22 cellular contexts compared by ENCODE assay signal in the genomic region with DNA sequence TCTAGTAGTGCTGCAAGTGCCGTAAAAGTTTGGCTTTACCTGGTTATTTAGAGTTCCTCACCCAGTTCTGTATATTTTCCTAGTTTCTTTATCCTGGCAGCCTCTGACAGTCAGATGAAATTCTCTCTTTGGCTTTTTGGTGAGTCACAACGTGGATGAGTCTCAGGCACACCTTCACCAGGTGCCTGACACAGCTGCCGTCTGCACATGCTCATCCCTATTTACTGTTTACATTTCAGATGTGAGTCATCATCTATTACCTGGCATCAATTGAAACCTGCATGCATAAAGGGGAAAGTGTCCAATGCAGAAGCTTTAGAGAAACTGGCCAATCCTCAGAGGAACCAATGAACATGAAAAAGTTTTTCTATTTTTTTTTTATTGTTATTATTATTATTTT. TPM values are rescaled to one million over a fixed set of nuclear protein-coding genes. Genes with fewer than 3 reads are reported as not detected.
DNase-seq lines count a peak whose midpoint lies in the region; ATAC-seq, FAIRE-seq and TF ChIP-seq lines count a peak whose summit lies in the region.
"Had no signal": no experiment of that assay in that cellular context is flagged by ENCODE, and none has a peak within 500 bp of the region (broad histone marks: within the 10 kb centered on the region; RNA-seq: fewer than 3 reads in every experiment).

No MANE protein-coding gene starts in this region.

- no peak overlapping the region for H3K23ac ChIP-seq in H1 (ENCODE audit: insufficient read length)

- H3K4ac ChIP-seq in H1 (replicated peaks; ENCODE audit: insufficient read length, low read depth, low read length): peak overlapping the region; percentile 48

- no peak overlapping the region for H2BK120ac ChIP-seq in H1 (replicated peaks; ENCODE audit: low read depth, low read length)

- no peak overlapping the region for H3K27ac ChIP-seq in H1 (ENCODE audit: low read depth, low read length)
- no peak overlapping the region for H3K27ac ChIP-seq in heart left ventricle

- no peak overlapping the region for H2AFZ ChIP-seq in H1 (ENCODE audit: low read length)

- H3K4me3 Mint-ChIP-seq in type B pancreatic cell: no peak overlapping the region
- H3K4me3 Mint-ChIP-seq: activated CD8-positive, alpha-beta T cell treated with anti-CD3 and anti-CD28 coated beads, Interleukin-2, amount 10 ng/mL, durations not matched to agents 7 days and 5 days; activated naive CD4-positive, alpha-beta T cell treated with anti-CD3 and anti-CD28 coated beads, Interleukin-2, amount 50 U/mL, for 24 hours; endodermal cell had no signal

- H3K27me3 Mint-ChIP-seq in type B pancreatic cell: no peaks in the 10 kb centered on the region

- no peak overlapping the region for H4K8ac ChIP-seq in H1 (ENCODE audit: extremely low read depth, insufficient read depth, low read length)

- H2BK5ac ChIP-seq in H1 (ENCODE audit: low read depth, low read length): no peak overlapping the region

- TF ChIP-seq EP300 in H1 (IDR thresholded peaks at IDR 0.05; ENCODE audit: borderline replicate concordance in 1 of 2, low read depth in 2 of 2, low read length in 2 of 2): no peak

- CTCF ChIA-PET in H1 (lab: Charles Lee; ENCODE audit: partially characterized antibody): no interaction called here

- intact Hi-C loops in heart left ventricle (cut with DNase I): no loop called here

- H3K36me3 Mint-ChIP-seq in type B pancreatic cell: no peaks in the 10 kb centered on the region
- H3K36me3 Mint-ChIP-seq: activated naive CD4-positive, alpha-beta T cell treated with anti-CD3 and anti-CD28 coated beads, Interleukin-2, amount 50 U/mL, for 24 hours had no signal

- no peak overlapping the region for H2BK12ac ChIP-seq in H1 (ENCODE audit: low read depth, low read length)

- H3K4me1 ChIP-seq in H1 (replicated peaks in 1 of 4; ENCODE audit: control insufficient read depth in 3 of 4, insufficient read depth in 4 of 4, low read length in 3 of 4) (peaks cover 1 to 6% (median 2%) of the 10 kb centered on the region in 4 experiments; a peak in 5 of 7 replicates), heart left ventricle (peaks cover 0 to 3% (median 0%) of the 10 kb centered on the region in 12 donors)
- H3K4me1 ChIP-seq: BE2C had no signal

- H3K9ac ChIP-seq in H1 (replicated peaks in 1 of 4; ENCODE audit: extremely low read depth in 1 of 4, low read depth in 3 of 4, low read length in 3 of 4): no peak overlapping the region

- no peak for TF ChIP-seq CTCF in H1 (IDR thresholded peaks at IDR 0.05; ENCODE audit: control extremely low read depth in 1 of 3, insufficient read depth in 1 of 3, low read depth in 1 of 3, low read length in 3 of 3)
- no peak for TF ChIP-seq CTCF in type B pancreatic cell (conservative IDR thresholded peaks at IDR 0.05)
- no peak for TF ChIP-seq CTCF in heart left ventricle (IDR thresholded peaks at IDR 0.05)

- no peak overlapping the region for H4K91ac ChIP-seq in H1 (replicated peaks; ENCODE audit: insufficient read length, low read length)

- no peak overlapping the region for H3K56ac ChIP-seq in H1 (replicated peaks; ENCODE audit: insufficient read length, low read depth, low read length)

- H3K18ac ChIP-seq in H1 (ENCODE audit: extremely low read depth, low read length): no peak overlapping the region

- H3K27me3 ChIP-seq in H1 (replicated peaks in 1 of 4; ENCODE audit: control insufficient read depth in 3 of 4, extremely low read depth in 1 of 4, insufficient read depth in 3 of 4, low read length in 3 of 4) (no peaks in the 10 kb centered on the region), heart left ventricle (peaks cover 0 to 3% (median 0%) of the 10 kb centered on the region in 9 donors)
- H3K27me3 ChIP-seq: BE2C had no signal

- no peak overlapping the region for H2AK5ac ChIP-seq in H1 (ENCODE audit: low read depth, low read length)

- H3K9me3 Mint-ChIP-seq in type B pancreatic cell: no peaks in the 10 kb centered on the region
- H3K9me3 Mint-ChIP-seq: activated naive CD4-positive, alpha-beta T cell treated with anti-CD3 and anti-CD28 coated beads, Interleukin-2, amount 50 U/mL, for 24 hours; endodermal cell had no signal

- H3K9me3 ChIP-seq in H1 (ENCODE audit: insufficient read depth in 2 of 2, low read depth in 1 of 2, low read length in 1 of 2) (no peaks in the 10 kb centered on the region), heart left ventricle (no peaks in the 10 kb centered on the region)
- H3K9me3 ChIP-seq: BE2C had no signal

- H2BK20ac ChIP-seq in H1 (ENCODE audit: low read length): no peak overlapping the region

- no peaks in the 10 kb centered on the region; the same call in 1 of the 2 replicates for H3K23me2 ChIP-seq in H1 (ENCODE audit: low read depth, low read length)

- no peaks in the 10 kb centered on the region for H3K79me1 ChIP-seq in H1 (ENCODE audit: low read depth, low read length)

- no peak overlapping the region for H2BK15ac ChIP-seq in H1 (ENCODE audit: low read length)

- no peaks in the 10 kb centered on the region for H3K79me2 ChIP-seq in H1 (ENCODE audit: control insufficient read depth in 1 of 2, insufficient read depth in 2 of 2, low read length in 2 of 2)

- no peaks in the 10 kb centered on the region for H4K20me1 ChIP-seq in H1 (replicated peaks in 1 of 2; ENCODE audit: control insufficient read depth in 1 of 2, insufficient read depth in 2 of 2, low read length in 2 of 2)

- H3K36me3 ChIP-seq in H1 (ENCODE audit: control insufficient read depth in 2 of 4, insufficient read depth in 4 of 4, low read length in 3 of 4) (no peaks in the 10 kb centered on the region), heart left ventricle (no peaks in the 10 kb centered on the region)
- H3K36me3 ChIP-seq: BE2C had no signal

- POLR2A ChIA-PET in H1 (lab: Charles Lee; ENCODE audit: partially characterized antibody): no interaction called here

- TF ChIP-seq POLR2A in H1 (IDR thresholded peaks at IDR 0.05; ENCODE audit: control extremely low read depth in 1 of 2, low read depth in 2 of 2, low read length in 2 of 2): no peak
- TF ChIP-seq POLR2A in heart left ventricle (IDR thresholded peaks at IDR 0.05): no peak

- TF ChIP-seq RAD21 in H1 (IDR thresholded peaks at IDR 0.05 in 1 of 2, conservative IDR thresholded peaks at IDR 0.05 in 1 of 2; ENCODE audit: low read depth in 2 of 2, low read length in 2 of 2): no peak

- H3K4me1 Mint-ChIP-seq in type B pancreatic cell (ENCODE audit: unreplicated experiment): peaks cover 12% of the 10 kb centered on the region
- H3K4me1 Mint-ChIP-seq: activated naive CD4-positive, alpha-beta T cell treated with anti-CD3 and anti-CD28 coated beads, Interleukin-2, amount 50 U/mL, for 24 hours had no signal

- FAIRE-seq in H1 (lab: Jason Lieb, UNC): no peak
- FAIRE-seq: astrocyte, D721Med, GM12878 had no signal

- no peak overlapping the region for H3K4me2 ChIP-seq in H1 (ENCODE audit: insufficient read depth in 1 of 2, low read depth in 2 of 2, low read length in 2 of 2)

- peak overlapping the region; percentile 40 for H3K27ac Mint-ChIP-seq in type B pancreatic cell
- H3K27ac Mint-ChIP-seq: activated CD8-positive, alpha-beta T cell treated with anti-CD3 and anti-CD28 coated beads, Interleukin-2, amount 10 ng/mL, durations not matched to agents 7 days and 5 days; activated naive CD4-positive, alpha-beta T cell treated with anti-CD3 and anti-CD28 coated beads, Interleukin-2, amount 50 U/mL, for 24 hours; endodermal cell had no signal

- no peak overlapping the region for H3K4me3 ChIP-seq in H1 (ENCODE audit: extremely low read depth in 1 of 4, insufficient read depth in 2 of 4, low read depth in 3 of 4, low read length in 4 of 4)
- H3K4me3 ChIP-seq in heart left ventricle: no peak overlapping the region
- H3K4me3 ChIP-seq: GM12878 had no signal

- 79% methylated on average over 3 of the region's 3 CpGs; no CpG with 5 or more reads in 1 of the 2 experiments for WGBS in H1 (ENCODE audit: extremely low coverage in 1 of 2, insufficient coverage in 1 of 2, insufficient read length in 1 of 2, insufficient replicate concordance in 2 of 2, low coverage in 1 of 2, low lambda C conversion rate in 2 of 2, missing lambda C conversion rate in 1 of 2), 2 experiments
- 76 to 88% (median 81%) methylated on average over 3 of the region's 3 CpGs for WGBS in heart left ventricle, 4 donors

- H4K5ac ChIP-seq in H1 (ENCODE audit: insufficient read length, low read depth, low read length): no peak overlapping the region

- no peak overlapping the region for H3K14ac ChIP-seq in H1 (ENCODE audit: insufficient read length)

- no peak for ATAC-seq in HG03039 (IDR thresholded peaks at IDR 0.05; ENCODE audit: unreplicated experiment)
- no peak for ATAC-seq in heart left ventricle
- ATAC-seq: activated CD8-positive, alpha-beta T cell treated with anti-CD3 and anti-CD28 coated beads, Interleukin-2, amount 10 ng/mL, durations not matched to agents 7 days and 5 days; GM12878; left cardiac atrium had no signal

- peak; percentile 32 for DNase-seq in NCI-H1105 treated with DMSO at 0.1 percent for 48 hours (lab: John Stamatoyannopoulos, UW)
- no peak for DNase-seq in NCI-H1105 (lab: John Stamatoyannopoulos, UW)
- peak; percentile 81 for DNase-seq in NCI-H345 (lab: John Stamatoyannopoulos, UW)
- DNase-seq in H1 (ENCODE audit: low read depth in 1 of 2, low spot score in 2 of 2): no peak
- no peak for DNase-seq in type B pancreatic cell (ENCODE audit: extremely low spot score, unreplicated experiment)
- DNase-seq in heart left ventricle: no peak
- no peak for DNase-seq in activated CD4-positive, alpha-beta T cell treated with anti-CD3 and anti-CD28 coated beads, Interleukin-2, amount 50 U/mL, for 4 hours
- DNase-seq: 8988T; activated CD8-positive, alpha-beta T cell treated with anti-CD3 and anti-CD28 coated beads, Interleukin-2, amount 10 ng/mL, durations not matched to agents 7 days and 5 days; activated T-cell treated with anti-CD3 and anti-CD28 coated beads, Interleukin-2, amount 50 U/mL, for 48 hours; BE2C; endodermal cell; GF-D8; left cardiac atrium; stimulated activated CD4-positive, alpha-beta T cell treated with anti-CD3 and anti-CD28 coated beads, Interleukin-12 subunit alpha, Interleukin-12 subunit beta, amount 100 ng/mL, for 4 hours had no signal

TF ChIP-seq in H1, 55 proteins besides CTCF, POLR2A, EP300 and RAD21 (continues in another document):
- TF ChIP-seq POLR2AphosphoS5 (IDR thresholded peaks at IDR 0.05; ENCODE audit: low read depth, low read length): no peak
- TF ChIP-seq BACH1 (IDR thresholded peaks at IDR 0.05; ENCODE audit: low read length): no peak

RNA-seq across cellular contexts. Expression of gene ADGRF4, which starts 33.3 kb away (rescaled TPM):
- total RNA-seq in H1 (2021; fragmentation: NEBNext Ultra II Directional; extraction: Animal tissue kit (Norgen Biotek cat#: 25700)): not detected in 2 replicates
- polyA plus RNA-seq in H1 (2011; rRNA removed) (0.02 TPM in 1 of 2 replicates, not detected in the other), heart left ventricle (under 1 TPM in 1 of 2 donors, not detected in 1; 0.07 TPM)
- polyA plus RNA-seq in H1 (2011; cell fraction: cytosol; rRNA removed): not detected
- not detected for polyA plus RNA-seq in H1 (2011; cell fraction: nucleus; rRNA removed)
- not detected in 4 replicates for polyA plus RNA-seq in H1 (2012, experiment 1 of 2)
- not detected for polyA plus RNA-seq in H1 (2012, experiment 2 of 2)
- not detected for polyA plus RNA-seq in H1 (2013, experiment 1 of 2)
- polyA plus RNA-seq in H1 (2013, experiment 2 of 2): not detected
- polyA minus RNA-seq in H1 (2011; rRNA and poly(A)+ RNA removed): not detected in 2 replicates
- polyA minus RNA-seq in H1 (2011; cell fraction: cytosol; rRNA and poly(A)+ RNA removed): not detected
- not detected for polyA minus RNA-seq in H1 (2011; cell fraction: nucleus; rRNA and poly(A)+ RNA removed)
- total RNA-seq in type B pancreatic cell (ENCODE audit: low replicate concordance) (0.87 and 2.3 TPM in 2 replicates), heart left ventricle (under 1 TPM in 4 of 9 donors, not detected in 5; 0.06 to 0.60 (median 0.29) TPM)
- total RNA-seq: activated CD8-positive, alpha-beta T cell treated with anti-CD3 and anti-CD28 coated beads, Interleukin-2, amount 10 ng/mL, durations not matched to agents 7 days and 5 days; mononuclear cell; T-helper 1 cell treated with Interleukin-12 subunit alpha and Interleukin-12 subunit beta and Interleukin-4 antibody, amounts not matched to agents 30 ng/mL and 1 ng/mL, for 36 hours had no signal

Comparison
In these comparisons a context has a peak if more than half of its experiments do, and no peak if none do; other contexts are left out.
1. DNase-seq: peak in NCI-H1105 treated with DMSO at 0.1 percent for 48 hours (single experiment) and NCI-H345 (single experiment); none in NCI-H1105 (single experiment), H1 (0 of 2), type B pancreatic cell (single experiment), heart left ventricle (0 of 5) and activated CD4-positive, alpha-beta T cell treated with anti-CD3 and anti-CD28 coated beads, Interleukin-2, amount 50 U/mL, for 4 hours (0 of 2).